ENCODE assay signal across 12 cellular contexts in the genomic region with DNA sequence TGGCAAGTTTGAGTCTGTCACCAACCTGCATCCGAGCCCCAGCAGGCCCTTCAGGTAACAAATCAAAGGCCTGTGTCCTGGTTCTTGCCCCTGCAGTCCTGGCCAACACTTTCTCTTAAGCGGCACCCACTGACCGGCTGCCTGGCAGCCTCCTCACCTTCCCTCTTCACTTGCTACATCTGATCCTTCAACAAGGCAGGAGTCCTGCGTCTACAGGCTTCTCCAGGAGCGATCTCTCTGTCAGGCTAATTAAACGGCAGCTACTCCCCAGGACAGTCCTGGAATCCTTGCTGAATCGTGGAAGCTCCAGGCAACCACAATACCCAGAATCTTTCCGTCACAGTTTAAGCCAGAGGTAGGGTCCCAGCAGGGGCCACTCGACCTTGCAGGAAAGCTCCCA. TPM values are rescaled to one million over a fixed set of nuclear protein-coding genes. Genes with fewer than 3 reads are reported as not detected.
DNase-seq lines count a peak whose midpoint lies in the region; ATAC-seq and TF ChIP-seq lines count a peak whose summit lies in the region.
"Had no signal": no experiment of that assay in that cellular context is flagged by ENCODE, and none has a peak within 500 bp of the region (broad histone marks: within the 10 kb centered on the region; RNA-seq: fewer than 3 reads in every experiment).

No MANE protein-coding gene starts in this region.

- peaks cover 3% of the 10 kb centered on the region for H3K4me1 Mint-ChIP-seq in activated T-helper 17 cell treated with anti-CD3 and anti-CD28 coated beads, Interleukin-2, amount 50 U/mL, for 72 hours

- H3K27me3 Mint-ChIP-seq in activated T-helper 17 cell treated with anti-CD3 and anti-CD28 coated beads, Interleukin-2, amount 50 U/mL, for 72 hours, result no peaks in the 10 kb centered on the region

- TF ChIP-seq EP300 in gastroesophageal sphincter (IDR thresholded peaks at IDR 0.05), result no peak

- H3K27ac ChIP-seq in AG04450 (ENCODE audit: low read depth, low read length) (peak overlapping the region; percentile 21), RWPE1 (peak overlapping the region; percentile 28; the same call in 1 of the 2 replicates), gastroesophageal sphincter (peak overlapping the region; percentile 78 to 89 (median 82))

- H3K27me3 ChIP-seq in AG04450 (ENCODE audit: control insufficient read depth, insufficient read depth, low read length) (no peaks in the 10 kb centered on the region), gastroesophageal sphincter (no peaks in the 10 kb centered on the region)

- H3K4me1 ChIP-seq in gastroesophageal sphincter, result peaks cover 8 to 72% (median 9%) of the 10 kb centered on the region in 3 donors

- TF ChIP-seq CTCF in AG04450 (IDR thresholded peaks at IDR 0.05; ENCODE audit: low read depth, low read length) (no peak), RWPE1 (conservative IDR thresholded peaks at IDR 0.05; ENCODE audit: low read depth) (no peak), gastroesophageal sphincter (IDR thresholded peaks at IDR 0.05) (no peak)

- H3K27ac Mint-ChIP-seq in activated T-helper 17 cell treated with anti-CD3 and anti-CD28 coated beads, Interleukin-2, amount 50 U/mL, for 72 hours, result no peak overlapping the region
- H3K27ac Mint-ChIP-seq: CD4-positive, CD25-positive, alpha-beta regulatory T cell had no signal

- H3K36me3 ChIP-seq in gastroesophageal sphincter, result no peaks in the 10 kb centered on the region

- H3K4me3 ChIP-seq in AG04450 (ENCODE audit: low read depth, low read length), result no peak overlapping the region
- no peak overlapping the region for H3K4me3 ChIP-seq in gastroesophageal sphincter

- no peaks in the 10 kb centered on the region for H3K36me3 Mint-ChIP-seq in activated T-helper 17 cell treated with anti-CD3 and anti-CD28 coated beads, Interleukin-2, amount 50 U/mL, for 72 hours (ENCODE audit: low read depth)
- H3K36me3 Mint-ChIP-seq: CD4-positive, CD25-positive, alpha-beta regulatory T cell had no signal

- H3K9me3 ChIP-seq in AG04450 (ENCODE audit: control insufficient read depth, insufficient read depth, low read length) (no peaks in the 10 kb centered on the region; the same call in 1 of the 2 replicates), gastroesophageal sphincter (no peaks in the 10 kb centered on the region)

- no peaks in the 10 kb centered on the region for H3K9me3 Mint-ChIP-seq in activated T-helper 17 cell treated with anti-CD3 and anti-CD28 coated beads, Interleukin-2, amount 50 U/mL, for 72 hours
- H3K9me3 Mint-ChIP-seq: CD4-positive, CD25-positive, alpha-beta regulatory T cell had no signal

- POLR2A ChIA-PET in AG04450 (lab: Yijun Ruan, JAX) (no interaction called here), RWPE1 (lab: Yijun Ruan, JAX; ENCODE audit: low non-redundant PET) (no interaction called here)

- ATAC-seq in gastroesophageal sphincter, result no peak
- ATAC-seq in sciatic nerve, result no peak
- ATAC-seq in activated T-helper 17 cell treated with anti-CD3 and anti-CD28 coated beads, Interleukin-2, amount 50 U/mL, for 72 hours (replicated peaks), result no peak
- ATAC-seq in GM19328 (IDR thresholded peaks at IDR 0.05; ENCODE audit: unreplicated experiment), result no peak

- H3K4me3 Mint-ChIP-seq in activated T-helper 17 cell treated with anti-CD3 and anti-CD28 coated beads, Interleukin-2, amount 50 U/mL, for 72 hours, result no peak overlapping the region
- H3K4me3 Mint-ChIP-seq: CD4-positive, CD25-positive, alpha-beta regulatory T cell had no signal

- intact Hi-C loops in sciatic nerve (cut with DNase I), result no loop called here

- CTCF ChIA-PET in AG04450 (lab: Charles Lee), result no interaction called here
- CTCF ChIA-PET in RWPE1 (lab: Yijun Ruan, JAX), result interaction anchor here (0.7 kb wide), 1 partner anchor 34 kb away, joined by 3 read pairs; no protein-coding TSS in a partner anchor

- no peak for TF ChIP-seq POLR2A in gastroesophageal sphincter (IDR thresholded peaks at IDR 0.05)

- 80 to 85% methylated on average over 1 to 7 of the region's 9 CpGs for WGBS in gastroesophageal sphincter (ENCODE audit: low coverage in 1 of 2), 2 donors

- DNase-seq in AG04450 (ENCODE audit: low read depth, low spot score) (no peak), RWPE1 (ENCODE audit: low spot score) (no peak), sciatic nerve (ENCODE audit: low spot score) (peak; percentile 28), GDM1 (lab: John Stamatoyannopoulos, UW) (no peak)
- DNase-seq: GF-D8; NK-92 treated with Interleukin-12 subunit alpha and Interleukin-12 subunit beta, amount 100 ng/mL, for 24 hours; OCI-M1; RPMI8226 had no signal

RNA-seq across cellular contexts. Expression of a gene that starts 41.1 kb away (rescaled TPM):
- polyA plus RNA-seq in AG04450 (2011; rRNA removed), result 356 and 455 TPM in 2 replicates
- polyA minus RNA-seq in AG04450 (2011; rRNA and poly(A)+ RNA removed), result 131 and 182 TPM in 2 replicates
- total RNA-seq in gastroesophageal sphincter (100 to 1,000 TPM; 132 to 392 (median 217) TPM), sciatic nerve (302 TPM)
- under 1 TPM; 0.56 to 0.58 TPM for total RNA-seq in activated T-helper 17 cell treated with anti-CD3 and anti-CD28 coated beads, Interleukin-2, amount 50 U/mL, for 72 hours

Comparison
In these comparisons a context has a peak if more than half of its experiments do, and no peak if none do; other contexts are left out.
1. H3K27ac ChIP-seq: peak in every context shown above with its lines; median percentile 82 in gastroesophageal sphincter; 28 in RWPE1; 21 in AG04450.
2. RNA of a gene that starts 41.1 kb away (total RNA-seq): 302 TPM in sciatic nerve (single experiment) and 132 to 392 TPM in gastroesophageal sphincter; 0.56 to 0.58 TPM in activated T-helper 17 cell treated with anti-CD3 and anti-CD28 coated beads, Interleukin-2, amount 50 U/mL, for 72 hours; every median in the first group is over 10 times any median in the second.